ENCODE assay signal across 18 cellular contexts in genomic region chr12:52057958-52058576, GRCh38. TPM values are rescaled to one million over a fixed set of nuclear protein-coding genes. Genes with fewer than 3 reads are reported as not detected.
"Had no signal": no experiment of that assay in that cellular context is flagged by ENCODE, and none has a peak within 500 bp of the region (broad histone marks: within the 10 kb centered on the region; RNA-seq: fewer than 3 reads in every experiment).

No MANE protein-coding gene starts in this region.

- DNase-seq: activated CD4-positive, alpha-beta T cell treated with anti-CD3 and anti-CD28 coated beads, Interleukin-2, amount 10 ng/mL, durations not matched to agents 24 days and 14 days; activated CD8-positive, alpha-beta memory T cell treated with anti-CD3 and anti-CD28 coated beads, Interleukin-2, amount 50 U/mL, for 48 hours; activated naive CD4-positive, alpha-beta T cell treated with Interleukin-2 at 50 U/mL for 16 hours; activated naive CD8-positive, alpha-beta T cell treated with anti-CD3 and anti-CD28 coated beads, Interleukin-2, amount 10 ng/mL, durations not matched to agents 7 days and 5 days; brain microvascular endothelial cell; cortex of kidney; effector CD4-positive, alpha-beta T cell; islet precursor cell; natural killer cell; spleen; stimulated activated CD4-positive, alpha-beta T cell treated with anti-CD3 and anti-CD28 coated beads, Interleukin-4, amount 100 ng/mL, for 4 hours had no signal

- H3K36me3 ChIP-seq: brain microvascular endothelial cell, neutrophil had no signal

- H3K9me3 ChIP-seq: neutrophil, pancreas, spleen had no signal

- H3K27ac ChIP-seq: brain microvascular endothelial cell, neutrophil, pancreas had no signal

- FAIRE-seq: pancreas had no signal

- H3K4me3 ChIP-seq: lung, pancreas, spleen had no signal

- ATAC-seq: pancreas; SK-N-SH treated with all-trans-retinoic acid at 6 μM for 48 hours; stimulated activated memory B cell treated with anti-CD40 and anti-IgM and Interleukin-4, amounts not matched to agents 10 μg/mL and 1 μg/mL and 100 μg/mL, for 72 hours had no signal

- H3K4me3 Mint-ChIP-seq: activated CD4-positive, alpha-beta T cell treated with anti-CD3 and anti-CD28 coated beads, Interleukin-2, amount 10 ng/mL, durations not matched to agents 24 days and 14 days; activated naive CD8-positive, alpha-beta T cell treated with anti-CD3 and anti-CD28 coated beads, Interleukin-2, amount 10 ng/mL, durations not matched to agents 7 days and 5 days; central memory CD8-positive, alpha-beta T cell; natural killer cell; stimulated activated memory B cell treated with anti-CD40 and anti-IgM and Interleukin-4, amounts not matched to agents 10 μg/mL and 1 μg/mL and 100 μg/mL, for 72 hours; T-helper 1 cell treated with Interleukin-12 subunit alpha and Interleukin-12 subunit beta and Interleukin-4 antibody, amounts not matched to agents 30 μg/mL and 1 μg/mL, for 36 hours had no signal

- H3K27ac Mint-ChIP-seq: activated CD4-positive, alpha-beta T cell treated with anti-CD3 and anti-CD28 coated beads, Interleukin-2, amount 10 ng/mL, durations not matched to agents 24 days and 14 days; stimulated activated memory B cell treated with anti-CD40 and anti-IgM and Interleukin-4, amounts not matched to agents 10 μg/mL and 1 μg/mL and 100 μg/mL, for 72 hours; T-helper 1 cell treated with Interleukin-12 subunit alpha and Interleukin-12 subunit beta and Interleukin-4 antibody, amounts not matched to agents 30 μg/mL and 1 μg/mL, for 36 hours had no signal

- H3K9me3 Mint-ChIP-seq: activated CD4-positive, alpha-beta T cell treated with anti-CD3 and anti-CD28 coated beads, Interleukin-2, amount 10 ng/mL, durations not matched to agents 24 days and 14 days; activated naive CD8-positive, alpha-beta T cell treated with anti-CD3 and anti-CD28 coated beads, Interleukin-2, amount 10 ng/mL, durations not matched to agents 7 days and 5 days; central memory CD8-positive, alpha-beta T cell; natural killer cell; stimulated activated memory B cell treated with anti-CD40 and anti-IgM and Interleukin-4, amounts not matched to agents 10 μg/mL and 1 μg/mL and 100 μg/mL, for 72 hours; T-helper 1 cell treated with Interleukin-12 subunit alpha and Interleukin-12 subunit beta and Interleukin-4 antibody, amounts not matched to agents 30 μg/mL and 1 μg/mL, for 36 hours had no signal

- H3K27me3 ChIP-seq: brain microvascular endothelial cell, pancreas, spleen had no signal

- H3K4me1 Mint-ChIP-seq: activated naive CD8-positive, alpha-beta T cell treated with anti-CD3 and anti-CD28 coated beads, Interleukin-2, amount 10 ng/mL, durations not matched to agents 7 days and 5 days; central memory CD8-positive, alpha-beta T cell; natural killer cell had no signal

- H3K27me3 Mint-ChIP-seq: activated CD4-positive, alpha-beta T cell treated with anti-CD3 and anti-CD28 coated beads, Interleukin-2, amount 10 ng/mL, durations not matched to agents 24 days and 14 days; activated naive CD8-positive, alpha-beta T cell treated with anti-CD3 and anti-CD28 coated beads, Interleukin-2, amount 10 ng/mL, durations not matched to agents 7 days and 5 days; central memory CD8-positive, alpha-beta T cell; stimulated activated memory B cell treated with anti-CD40 and anti-IgM and Interleukin-4, amounts not matched to agents 10 μg/mL and 1 μg/mL and 100 μg/mL, for 72 hours had no signal

- H3K36me3 Mint-ChIP-seq: activated naive CD8-positive, alpha-beta T cell treated with anti-CD3 and anti-CD28 coated beads, Interleukin-2, amount 10 ng/mL, durations not matched to agents 7 days and 5 days; natural killer cell had no signal

RNA-seq across cellular contexts. Expression of gene SMIM41, which starts 21.4 kb away (rescaled TPM):
- total RNA-seq: activated naive CD8-positive, alpha-beta T cell treated with anti-CD3 and anti-CD28 coated beads, Interleukin-2, amount 10 ng/mL, durations not matched to agents 7 days and 5 days; natural killer cell had no signal
